ENCODE assay signal across 11 cellular contexts in the genomic region with DNA sequence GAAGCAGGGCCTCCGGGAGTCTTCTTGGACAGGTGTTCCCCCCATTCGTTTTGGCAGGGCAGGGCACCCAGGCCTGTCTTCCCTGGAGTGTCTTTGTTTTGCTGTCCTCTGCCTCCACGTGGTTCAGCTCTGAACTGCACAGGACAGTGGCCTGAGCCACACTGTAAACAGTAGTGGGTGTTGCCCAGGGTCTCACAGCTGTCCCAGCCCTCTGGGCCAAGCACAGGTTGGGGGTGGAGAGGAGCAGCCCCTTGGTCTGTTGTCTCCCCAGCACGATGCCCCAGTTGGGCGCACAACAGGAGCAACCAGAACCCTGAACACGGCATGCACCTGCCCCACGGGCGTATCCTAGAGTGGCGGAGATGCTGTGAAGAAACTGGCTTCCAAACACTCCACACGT. TPM values are rescaled to one million over a fixed set of nuclear protein-coding genes. Genes with fewer than 3 reads are reported as not detected.
DNase-seq lines count a peak whose midpoint lies in the region; ATAC-seq and TF ChIP-seq lines count a peak whose summit lies in the region.
"Had no signal": no experiment of that assay in that cellular context is flagged by ENCODE, and none has a peak within 500 bp of the region (broad histone marks: within the 10 kb centered on the region; RNA-seq: fewer than 3 reads in every experiment).

No MANE protein-coding gene starts in this region.

- peaks cover 14% of the 10 kb centered on the region for H3K36me3 Mint-ChIP-seq in activated naive CD8-positive, alpha-beta T cell treated with anti-CD3 and anti-CD28 coated beads, Interleukin-2, amount 10 ng/mL, durations not matched to agents 7 days and 5 days
- H3K36me3 Mint-ChIP-seq in activated naive CD8-positive, alpha-beta T cell treated with anti-CD3 and anti-CD28 coated beads, Interleukin-2, amount 50 U/mL, for 24 hours (ENCODE audit: low read depth), result peaks cover 16% of the 10 kb centered on the region

- no peaks in the 10 kb centered on the region for H3K27me3 Mint-ChIP-seq in activated naive CD8-positive, alpha-beta T cell treated with anti-CD3 and anti-CD28 coated beads, Interleukin-2, amount 10 ng/mL, durations not matched to agents 7 days and 5 days
- H3K27me3 Mint-ChIP-seq in activated naive CD8-positive, alpha-beta T cell treated with anti-CD3 and anti-CD28 coated beads, Interleukin-2, amount 50 U/mL, for 24 hours, result no peaks in the 10 kb centered on the region

- ATAC-seq in activated naive CD8-positive, alpha-beta T cell treated with anti-CD3 and anti-CD28 coated beads, Interleukin-2, amount 10 ng/mL, durations not matched to agents 7 days and 5 days (ENCODE audit: low read depth), result no peak
- no peak for ATAC-seq in activated naive CD8-positive, alpha-beta T cell treated with anti-CD3 and anti-CD28 coated beads, Interleukin-2, amount 50 U/mL, for 24 hours
- ATAC-seq in upper lobe of right lung (peak; percentile 13), HG03342 (IDR thresholded peaks at IDR 0.05; ENCODE audit: unreplicated experiment) (no peak)

- no peaks in the 10 kb centered on the region for H3K9me3 Mint-ChIP-seq in activated naive CD8-positive, alpha-beta T cell treated with anti-CD3 and anti-CD28 coated beads, Interleukin-2, amount 10 ng/mL, durations not matched to agents 7 days and 5 days
- H3K9me3 Mint-ChIP-seq in activated naive CD8-positive, alpha-beta T cell treated with anti-CD3 and anti-CD28 coated beads, Interleukin-2, amount 50 U/mL, for 24 hours, result no peaks in the 10 kb centered on the region

- POLR2A ChIA-PET in activated naive CD8-positive, alpha-beta T cell treated with anti-CD3 and anti-CD28 coated beads, Interleukin-2, amount 10 ng/mL, durations not matched to agents 7 days and 5 days (lab: Charles Lee), result no interaction called here

- peaks cover 14% of the 10 kb centered on the region for H3K4me1 Mint-ChIP-seq in activated naive CD8-positive, alpha-beta T cell treated with anti-CD3 and anti-CD28 coated beads, Interleukin-2, amount 10 ng/mL, durations not matched to agents 7 days and 5 days
- peaks cover 28% of the 10 kb centered on the region for H3K4me1 Mint-ChIP-seq in activated naive CD8-positive, alpha-beta T cell treated with anti-CD3 and anti-CD28 coated beads, Interleukin-2, amount 50 U/mL, for 24 hours

- intact Hi-C loops in upper lobe of right lung (cut with DNase I), result no loop called here

- peaks cover 27% of the 10 kb centered on the region for H3K36me3 ChIP-seq in upper lobe of right lung

- H3K27ac Mint-ChIP-seq in activated naive CD8-positive, alpha-beta T cell treated with anti-CD3 and anti-CD28 coated beads, Interleukin-2, amount 10 ng/mL, durations not matched to agents 7 days and 5 days, result no peak overlapping the region
- no peak overlapping the region for H3K27ac Mint-ChIP-seq in activated naive CD8-positive, alpha-beta T cell treated with anti-CD3 and anti-CD28 coated beads, Interleukin-2, amount 50 U/mL, for 24 hours

- no peaks in the 10 kb centered on the region for H3K9me3 ChIP-seq in upper lobe of right lung
- H3K9me3 ChIP-seq: HAP-1 had no signal

- peak; percentile 28 for DNase-seq in activated naive CD8-positive, alpha-beta T cell treated with anti-CD3 and anti-CD28 coated beads, Interleukin-2, amount 10 ng/mL, durations not matched to agents 7 days and 5 days
- no peak for DNase-seq in activated naive CD8-positive, alpha-beta T cell treated with anti-CD3 and anti-CD28 coated beads, Interleukin-2, amount 50 U/mL, for 24 hours
- DNase-seq in SK-MEL-5 (ENCODE audit: low read depth, low spot score), result peak; percentile 24
- no peak for DNase-seq in fibroblast of pulmonary artery (ENCODE audit: low read depth)
- DNase-seq in upper lobe of right lung, result no peak
- DNase-seq in KG1 (lab: John Stamatoyannopoulos, UW), result no peak
- DNase-seq in effector CD8-positive, alpha-beta T cell (lab: John Stamatoyannopoulos, UW), result no peak
- DNase-seq: NCI-H1436; stimulated activated CD4-positive, alpha-beta T cell treated with anti-CD3 and anti-CD28 coated beads, Interleukin-2, amount 100 ng/mL, for 24 hours had no signal

- no peak overlapping the region for H3K4me3 Mint-ChIP-seq in activated naive CD8-positive, alpha-beta T cell treated with anti-CD3 and anti-CD28 coated beads, Interleukin-2, amount 10 ng/mL, durations not matched to agents 7 days and 5 days
- no peak overlapping the region for H3K4me3 Mint-ChIP-seq in activated naive CD8-positive, alpha-beta T cell treated with anti-CD3 and anti-CD28 coated beads, Interleukin-2, amount 50 U/mL, for 24 hours

- peak; percentile 19 for TF ChIP-seq CTCF in fibroblast of pulmonary artery (IDR thresholded peaks at IDR 0.05; ENCODE audit: low read length, missing control alignments)
- TF ChIP-seq CTCF in upper lobe of right lung (IDR thresholded peaks at IDR 0.05), result peak; percentile 17

- H3K4me3 ChIP-seq in fibroblast of pulmonary artery (replicated peaks; ENCODE audit: low read depth, low read length), result no peak overlapping the region
- H3K4me3 ChIP-seq in upper lobe of right lung, result no peak overlapping the region
- H3K4me3 ChIP-seq: HAP-1 had no signal

- no peak overlapping the region for H3K27ac ChIP-seq in upper lobe of right lung

- in situ Hi-C loops in SK-MEL-5 (cut with HindIII; ENCODE audit: low pct_unique_long_range_greater_than_20kb, low sequenced_read_pairs), result no loop called here

- no peaks in the 10 kb centered on the region for H3K27me3 ChIP-seq in upper lobe of right lung

- no peaks in the 10 kb centered on the region for H3K4me1 ChIP-seq in upper lobe of right lung
- H3K4me1 ChIP-seq: HAP-1 had no signal

RNA-seq across cellular contexts. Expression of a gene that starts 14.4 kb away (rescaled TPM):
- 10 to 100 TPM; 48.5 to 54.2 TPM for total RNA-seq in activated naive CD8-positive, alpha-beta T cell treated with anti-CD3 and anti-CD28 coated beads, Interleukin-2, amount 10 ng/mL, durations not matched to agents 7 days and 5 days
- 31.1 and 40.7 TPM in 2 replicates for total RNA-seq in SK-MEL-5 (2014; rRNA removed; shearing (Covaris generic))
- 32.1 and 61.6 TPM in 2 replicates for polyA plus RNA-seq in SK-MEL-5 (2015; cell fraction: cytosol; rRNA removed)
- polyA plus RNA-seq in SK-MEL-5 (2015; cell fraction: nucleus; rRNA removed), result 3.5 and 4.3 TPM in 2 replicates
- total RNA-seq in upper lobe of right lung, result 12.9 TPM

RNA-seq across cellular contexts. Expression of a gene that starts 52.2 kb away (rescaled TPM):
- total RNA-seq in activated naive CD8-positive, alpha-beta T cell treated with anti-CD3 and anti-CD28 coated beads, Interleukin-2, amount 10 ng/mL, durations not matched to agents 7 days and 5 days, result 10 to 100 TPM; 83.9 to 89.7 TPM
- total RNA-seq in SK-MEL-5 (2014; rRNA removed; shearing (Covaris generic)), result 32.4 and 32.9 TPM in 2 replicates
- 29.9 and 34.3 TPM in 2 replicates for polyA plus RNA-seq in SK-MEL-5 (2015; cell fraction: cytosol; rRNA removed)
- 190 and 212 TPM in 2 replicates for polyA plus RNA-seq in SK-MEL-5 (2015; cell fraction: nucleus; rRNA removed)
- 42.2 TPM for total RNA-seq in upper lobe of right lung

Comparison
In these comparisons a context has a peak if more than half of its experiments do, and no peak if none do; other contexts are left out.
1. DNase-seq: peak in activated naive CD8-positive, alpha-beta T cell treated with anti-CD3 and anti-CD28 coated beads, Interleukin-2, amount 10 ng/mL, durations not matched to agents 7 days and 5 days (single experiment) and SK-MEL-5 (single experiment); none in activated naive CD8-positive, alpha-beta T cell treated with anti-CD3 and anti-CD28 coated beads, Interleukin-2, amount 50 U/mL, for 24 hours (single experiment), fibroblast of pulmonary artery (single experiment), upper lobe of right lung (single experiment), KG1 (single experiment) and effector CD8-positive, alpha-beta T cell (single experiment).